In the genomic region with DNA sequence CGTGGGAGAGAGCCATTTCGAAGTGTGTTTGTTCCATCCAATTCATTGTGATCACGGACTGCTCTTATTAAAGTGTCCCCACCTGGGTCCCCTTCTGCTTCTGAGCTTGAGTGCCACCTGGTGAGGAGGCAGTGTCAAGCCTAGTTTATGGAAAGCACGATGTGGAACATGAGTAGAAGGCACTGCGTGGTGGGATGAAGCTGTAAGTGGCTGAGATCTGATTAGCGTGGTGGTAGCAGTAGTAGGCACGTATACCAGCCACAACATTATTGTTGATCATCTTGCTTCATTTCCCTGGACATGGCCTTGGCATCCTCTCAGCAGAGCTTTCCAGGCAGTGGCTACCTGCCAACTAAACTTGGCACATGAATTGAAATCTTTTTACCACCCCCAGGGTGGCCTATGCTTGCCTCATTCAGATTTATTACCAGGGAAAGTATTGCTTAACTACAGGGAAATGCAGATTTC, we compare ENCODE assay signal across 8 cellular contexts. TPM values are rescaled to one million over a fixed set of nuclear protein-coding genes. Genes with fewer than 3 reads are reported as not detected.
DNase-seq lines count a peak whose midpoint lies in the region; ATAC-seq and TF ChIP-seq lines count a peak whose summit lies in the region.

No MANE protein-coding gene starts in this region.

- no peaks in the 10 kb centered on the region for H4K20me1 ChIP-seq in osteoblast (ENCODE audit: insufficient read depth, low read length)

- no peaks in the 10 kb centered on the region for H3K9me3 ChIP-seq in osteoblast (ENCODE audit: low read depth, low read length)

- peak overlapping the region; percentile 31 for H3K4me2 ChIP-seq in osteoblast (ENCODE audit: insufficient read depth, low read length)

- CTCF ChIA-PET in HEK293T (lab: Yijun Ruan, JAX): no interaction called here

- no peak overlapping the region for H3K27ac ChIP-seq in osteoblast (ENCODE audit: low read depth, low read length)

- H3K4me1 ChIP-seq in osteoblast (ENCODE audit: insufficient read depth, low read length): peaks cover 4% of the 10 kb centered on the region

- no peak overlapping the region for H2AFZ ChIP-seq in osteoblast (ENCODE audit: low read length)

- DNase-seq in EH (ENCODE audit: low read depth) (peak; percentile 11), NCI-H1105 treated with DMSO at 0.1 percent for 48 hours (lab: John Stamatoyannopoulos, UW) (peak; percentile 72), cerebellum (ENCODE audit: low spot score) (peak; percentile 48), osteoblast (ENCODE audit: insufficient read length, low spot score, missing footprints) (no peak), HEK293T (ENCODE audit: extremely low spot score) (no peak), NCI-H187 treated with DMSO at 0.1 percent for 48 hours (lab: John Stamatoyannopoulos, UW) (no peak)
- no peak for DNase-seq in stimulated activated CD4-positive, alpha-beta T cell treated with anti-CD3 and anti-CD28 coated beads, Interleukin-2, amount 100 ng/mL, for 48 hours

- no peaks in the 10 kb centered on the region for H3K27me3 ChIP-seq in osteoblast (ENCODE audit: insufficient read depth, low read length)

- no peak for TF ChIP-seq CTCF in osteoblast (IDR thresholded peaks at IDR 0.05; ENCODE audit: extremely low read depth, low read depth, low read length)

- no peaks in the 10 kb centered on the region for H3K79me2 ChIP-seq in osteoblast (ENCODE audit: insufficient read depth, low read length)

- peak; percentile 46 for ATAC-seq in GM21576 (IDR thresholded peaks at IDR 0.05; ENCODE audit: unreplicated experiment)

- H3K4me3 ChIP-seq in osteoblast (ENCODE audit: insufficient read depth, low read length): no peak overlapping the region

- POLR2A ChIA-PET in HEK293T (lab: Yijun Ruan, JAX): no interaction called here

- no peaks in the 10 kb centered on the region for H3K36me3 ChIP-seq in osteoblast (ENCODE audit: insufficient read depth, low read length)

TF ChIP-seq in HEK293T, 16 proteins besides CTCF, POLR2A, EP300 and RAD21:
- no peak for TF ChIP-seq L3MBTL2 (conservative IDR thresholded peaks at IDR 0.05)
- TF ChIP-seq ZNF384 (IDR thresholded peaks at IDR 0.05): no peak
- TF ChIP-seq SUZ12 (IDR thresholded peaks at IDR 0.05): no peak
- TF ChIP-seq CTBP1 (IDR thresholded peaks at IDR 0.05; ENCODE audit: borderline replicate concordance): no peak
- no peak for TF ChIP-seq LEF1 (IDR thresholded peaks at IDR 0.05; ENCODE audit: borderline replicate concordance)
- TF ChIP-seq ELF4 (IDR thresholded peaks at IDR 0.05): no peak
- no peak for TF ChIP-seq BHLHE40 (IDR thresholded peaks at IDR 0.05; ENCODE audit: borderline replicate concordance)
- TF ChIP-seq ARNT (IDR thresholded peaks at IDR 0.05): no peak
- TF ChIP-seq, protein P1, sequence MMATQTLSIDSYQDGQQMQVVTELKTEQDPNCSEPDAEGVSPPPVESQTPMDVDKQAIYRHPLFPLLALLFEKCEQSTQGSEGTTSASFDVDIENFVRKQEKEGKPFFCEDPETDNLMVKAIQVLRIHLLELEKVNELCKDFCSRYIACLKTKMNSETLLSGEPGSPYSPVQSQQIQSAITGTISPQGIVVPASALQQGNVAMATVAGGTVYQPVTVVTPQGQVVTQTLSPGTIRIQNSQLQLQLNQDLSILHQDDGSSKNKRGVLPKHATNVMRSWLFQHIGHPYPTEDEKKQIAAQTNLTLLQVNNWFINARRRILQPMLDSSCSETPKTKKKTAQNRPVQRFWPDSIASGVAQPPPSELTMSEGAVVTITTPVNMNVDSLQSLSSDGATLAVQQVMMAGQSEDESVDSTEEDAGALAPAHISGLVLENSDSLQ (IDR thresholded peaks at IDR 0.05): no peak
TF ChIP-seq in HEK293T: peak in this region for 0.

RNA-seq across cellular contexts. Expression of gene GPAT3, which starts 46.4 kb away (rescaled TPM):
- total RNA-seq in cerebellum (0.27 TPM), osteoblast (0.36 and 0.59 TPM in 2 replicates)

Comparison
In these comparisons a context has a peak if more than half of its experiments do, and no peak if none do; other contexts are left out.
1. DNase-seq: peak in EH (single experiment), NCI-H1105 treated with DMSO at 0.1 percent for 48 hours (single experiment) and cerebellum (single experiment); none in osteoblast (single experiment), HEK293T (single experiment), stimulated activated CD4-positive, alpha-beta T cell treated with anti-CD3 and anti-CD28 coated beads, Interleukin-2, amount 100 ng/mL, for 48 hours (0 of 2) and NCI-H187 treated with DMSO at 0.1 percent for 48 hours (single experiment).